In genomic region chr12:41368006-41368405, GRCh38 we compare ENCODE assay signal across 13 cellular contexts.
DNase-seq lines count a peak whose midpoint lies in the region; ATAC-seq and TF ChIP-seq lines count a peak whose summit lies in the region.
"Had no signal": no experiment of that assay in that cellular context is flagged by ENCODE, and none has a peak within 500 bp of the region (broad histone marks: within the 10 kb centered on the region; RNA-seq: fewer than 3 reads in every experiment).

No MANE protein-coding gene starts in this region.

- TF ChIP-seq CTCF in BE2C (IDR thresholded peaks at IDR 0.05; ENCODE audit: low read depth, low read length) (peak; percentile 48), GM13977 (IDR thresholded peaks at IDR 0.05; ENCODE audit: extremely low read depth, insufficient read depth, missing control alignments) (peak; percentile 37)

- no peaks in the 10 kb centered on the region for H3K36me3 ChIP-seq in BE2C

- no peaks in the 10 kb centered on the region for H3K4me1 ChIP-seq in BE2C

- DNase-seq in BE2C (peak; percentile 8), GM13977 (ENCODE audit: low spot score) (no peak), OCI-M1 (lab: John Stamatoyannopoulos, UW) (peak; percentile 11), erythroblast (lab: John Stamatoyannopoulos, UW) (peak; percentile 3), NCI-H2196 treated with DMSO at 0.1 percent for 48 hours (lab: John Stamatoyannopoulos, UW; ENCODE audit: unreplicated experiment) (no peak), cerebellum (ENCODE audit: low spot score) (no peak), SIG-M5 treated with dmso at 0.1 percent for 504 hours (lab: John Stamatoyannopoulos, UW; ENCODE audit: unreplicated experiment) (no peak)
- DNase-seq: activated gamma-delta T cell; CD8-positive, alpha-beta T cell; effector memory CD4-positive, alpha-beta T cell; immature natural killer cell; occipital lobe had no signal

- in situ Hi-C loops in GM13977 (cut with MboI; ENCODE audit: low pct_unique_long_range_greater_than_20kb, low sequenced_read_pairs, unreplicated experiment), result no loop called here

- H3K9me3 ChIP-seq in BE2C, result no peaks in the 10 kb centered on the region

- ATAC-seq in GM18519 (IDR thresholded peaks at IDR 0.05; ENCODE audit: low FRiP score, unreplicated experiment), result no peak
- ATAC-seq: CD8-positive, alpha-beta T cell had no signal

- no peaks in the 10 kb centered on the region for H3K27me3 ChIP-seq in BE2C

- TF ChIP-seq POLR2A in erythroblast (IDR thresholded peaks at IDR 0.05; ENCODE audit: low read length), result no peak

- no peak overlapping the region for H3K4me3 ChIP-seq in BE2C (ENCODE audit: low read depth, low read length)

Comparison
In these comparisons a context has a peak if more than half of its experiments do, and no peak if none do; other contexts are left out.
1. DNase-seq: peak in BE2C (single experiment), OCI-M1 (single experiment) and erythroblast (2 of 2); none in GM13977 (single experiment), NCI-H2196 treated with DMSO at 0.1 percent for 48 hours (single experiment), cerebellum (single experiment) and SIG-M5 treated with dmso at 0.1 percent for 504 hours (single experiment).